In genomic region chr6:10837009-10837691, GRCh38 we compare ENCODE assay signal across 8 cellular contexts.
DNase-seq lines count a peak whose midpoint lies in the region; ATAC-seq lines count a peak whose summit lies in the region.

No MANE protein-coding gene starts in this region.

- peak overlapping the region in 4 of 5 donors; percentile 64 to 80 (median 73) for H3K9ac ChIP-seq in subcutaneous abdominal adipose tissue (ENCODE audit: low read length in 5 of 5)

- H3K27me3 Mint-ChIP-seq in central memory CD8-positive, alpha-beta T cell = peaks cover 82% of the 10 kb centered on the region

- H3K27me3 ChIP-seq in subcutaneous abdominal adipose tissue (ENCODE audit: control insufficient read depth in 5 of 5, insufficient read depth in 4 of 5, low read length in 5 of 5) = no peaks in the 10 kb centered on the region

- H3K36me3 Mint-ChIP-seq in central memory CD8-positive, alpha-beta T cell (ENCODE audit: insufficient read depth) = peaks cover 8% of the 10 kb centered on the region

- H3K4me1 ChIP-seq in subcutaneous abdominal adipose tissue (ENCODE audit: control insufficient read depth in 5 of 5, insufficient read depth in 5 of 5, low read length in 5 of 5) = peaks cover 0 to 23% (median 17%) of the 10 kb centered on the region in 5 donors

- no peak for ATAC-seq in central memory CD8-positive, alpha-beta T cell (replicated peaks; ENCODE audit: extremely low read depth, poor library complexity, severe bottlenecking)
- no peak for ATAC-seq in HG03196 (IDR thresholded peaks at IDR 0.05; ENCODE audit: unreplicated experiment)

- H3K4me3 ChIP-seq in subcutaneous abdominal adipose tissue (ENCODE audit: low read depth in 1 of 5, low read length in 5 of 5) = peak overlapping the region; percentile 75 to 86 (median 85)

- peak overlapping the region; percentile 66 for H3K4me3 Mint-ChIP-seq in central memory CD8-positive, alpha-beta T cell

- H3K27ac Mint-ChIP-seq in central memory CD8-positive, alpha-beta T cell (ENCODE audit: low read depth) = no peak overlapping the region

- H3K36me3 ChIP-seq in subcutaneous abdominal adipose tissue (ENCODE audit: control insufficient read depth in 5 of 5, insufficient read depth in 5 of 5, low read length in 5 of 5) = no peaks in the 10 kb centered on the region

- DNase-seq in NCI-H2196 (lab: John Stamatoyannopoulos, UW; ENCODE audit: unreplicated experiment) (peak; percentile 16), NCI-H2196 treated with DMSO at 0.1 percent for 48 hours (lab: John Stamatoyannopoulos, UW; ENCODE audit: unreplicated experiment) (no peak), NCI-H748 treated with DMSO at 0.1 percent for 48 hours (lab: John Stamatoyannopoulos, UW) (peak; percentile 56), left kidney (ENCODE audit: low read depth, low spot score) (peak; percentile 71), DMS79 (lab: John Stamatoyannopoulos, UW) (no peak)
- DNase-seq in central memory CD8-positive, alpha-beta T cell (ENCODE audit: low spot score in 2 of 2) = no peak

- no peak overlapping the region for H3K27ac ChIP-seq in subcutaneous abdominal adipose tissue (ENCODE audit: low read depth, low read length)

- H3K9me3 ChIP-seq in subcutaneous abdominal adipose tissue (ENCODE audit: control insufficient read depth in 5 of 5, low read length in 5 of 5) = no peaks in the 10 kb centered on the region

- no peaks in the 10 kb centered on the region for H3K9me3 Mint-ChIP-seq in central memory CD8-positive, alpha-beta T cell

- H3K4me1 Mint-ChIP-seq in central memory CD8-positive, alpha-beta T cell = peaks cover 22% of the 10 kb centered on the region

Comparison
In these comparisons a context has a peak if more than half of its experiments do, and no peak if none do; other contexts are left out.
1. DNase-seq: peak in NCI-H2196 (single experiment), NCI-H748 treated with DMSO at 0.1 percent for 48 hours (single experiment) and left kidney (single experiment); none in NCI-H2196 treated with DMSO at 0.1 percent for 48 hours (single experiment), central memory CD8-positive, alpha-beta T cell (0 of 2) and DMS79 (single experiment).